Comparison of ENCODE assay signal across 3 cellular contexts in the genomic region with DNA sequence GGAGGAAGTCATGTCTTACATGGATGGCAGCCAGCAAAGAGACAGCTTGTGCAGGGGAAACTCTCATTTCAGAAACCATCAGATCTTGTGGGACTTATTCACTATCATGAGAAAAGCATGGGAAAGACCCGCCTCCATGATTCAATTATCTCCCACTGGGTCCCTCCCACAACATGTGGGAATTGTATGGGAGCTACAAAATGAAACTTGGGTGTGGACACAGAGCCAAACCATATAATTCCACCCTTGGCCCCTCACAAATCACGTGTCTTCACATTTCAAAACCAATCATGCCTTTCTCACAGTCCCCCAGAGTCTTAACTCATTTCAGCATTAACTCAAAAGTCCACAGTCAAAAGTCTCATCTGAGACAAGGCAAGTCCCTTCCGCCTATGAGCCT. TPM values are rescaled to one million over a fixed set of nuclear protein-coding genes. Genes with fewer than 3 reads are reported as not detected.
"Had no signal": no experiment of that assay in that cellular context is flagged by ENCODE, and none has a peak within 500 bp of the region (broad histone marks: within the 10 kb centered on the region; RNA-seq: fewer than 3 reads in every experiment).

No MANE protein-coding gene starts in this region.

RNA-seq across cellular contexts. Expression of gene GNA14, which starts 42.0 kb away (rescaled TPM):
- total RNA-seq: LHCN-M2, MCF 10A, NCI-H460 had no signal
